ENCODE assay signal across 1 cellular context in genomic region chr17:57530508-57530907, GRCh38.
TF ChIP-seq lines count a peak whose summit lies in the region.

No MANE protein-coding gene starts in this region.

TF ChIP-seq in GM23338, 12 proteins besides CTCF, POLR2A, EP300 and RAD21 (continued from another document):
- TF ChIP-seq, protein P1, sequence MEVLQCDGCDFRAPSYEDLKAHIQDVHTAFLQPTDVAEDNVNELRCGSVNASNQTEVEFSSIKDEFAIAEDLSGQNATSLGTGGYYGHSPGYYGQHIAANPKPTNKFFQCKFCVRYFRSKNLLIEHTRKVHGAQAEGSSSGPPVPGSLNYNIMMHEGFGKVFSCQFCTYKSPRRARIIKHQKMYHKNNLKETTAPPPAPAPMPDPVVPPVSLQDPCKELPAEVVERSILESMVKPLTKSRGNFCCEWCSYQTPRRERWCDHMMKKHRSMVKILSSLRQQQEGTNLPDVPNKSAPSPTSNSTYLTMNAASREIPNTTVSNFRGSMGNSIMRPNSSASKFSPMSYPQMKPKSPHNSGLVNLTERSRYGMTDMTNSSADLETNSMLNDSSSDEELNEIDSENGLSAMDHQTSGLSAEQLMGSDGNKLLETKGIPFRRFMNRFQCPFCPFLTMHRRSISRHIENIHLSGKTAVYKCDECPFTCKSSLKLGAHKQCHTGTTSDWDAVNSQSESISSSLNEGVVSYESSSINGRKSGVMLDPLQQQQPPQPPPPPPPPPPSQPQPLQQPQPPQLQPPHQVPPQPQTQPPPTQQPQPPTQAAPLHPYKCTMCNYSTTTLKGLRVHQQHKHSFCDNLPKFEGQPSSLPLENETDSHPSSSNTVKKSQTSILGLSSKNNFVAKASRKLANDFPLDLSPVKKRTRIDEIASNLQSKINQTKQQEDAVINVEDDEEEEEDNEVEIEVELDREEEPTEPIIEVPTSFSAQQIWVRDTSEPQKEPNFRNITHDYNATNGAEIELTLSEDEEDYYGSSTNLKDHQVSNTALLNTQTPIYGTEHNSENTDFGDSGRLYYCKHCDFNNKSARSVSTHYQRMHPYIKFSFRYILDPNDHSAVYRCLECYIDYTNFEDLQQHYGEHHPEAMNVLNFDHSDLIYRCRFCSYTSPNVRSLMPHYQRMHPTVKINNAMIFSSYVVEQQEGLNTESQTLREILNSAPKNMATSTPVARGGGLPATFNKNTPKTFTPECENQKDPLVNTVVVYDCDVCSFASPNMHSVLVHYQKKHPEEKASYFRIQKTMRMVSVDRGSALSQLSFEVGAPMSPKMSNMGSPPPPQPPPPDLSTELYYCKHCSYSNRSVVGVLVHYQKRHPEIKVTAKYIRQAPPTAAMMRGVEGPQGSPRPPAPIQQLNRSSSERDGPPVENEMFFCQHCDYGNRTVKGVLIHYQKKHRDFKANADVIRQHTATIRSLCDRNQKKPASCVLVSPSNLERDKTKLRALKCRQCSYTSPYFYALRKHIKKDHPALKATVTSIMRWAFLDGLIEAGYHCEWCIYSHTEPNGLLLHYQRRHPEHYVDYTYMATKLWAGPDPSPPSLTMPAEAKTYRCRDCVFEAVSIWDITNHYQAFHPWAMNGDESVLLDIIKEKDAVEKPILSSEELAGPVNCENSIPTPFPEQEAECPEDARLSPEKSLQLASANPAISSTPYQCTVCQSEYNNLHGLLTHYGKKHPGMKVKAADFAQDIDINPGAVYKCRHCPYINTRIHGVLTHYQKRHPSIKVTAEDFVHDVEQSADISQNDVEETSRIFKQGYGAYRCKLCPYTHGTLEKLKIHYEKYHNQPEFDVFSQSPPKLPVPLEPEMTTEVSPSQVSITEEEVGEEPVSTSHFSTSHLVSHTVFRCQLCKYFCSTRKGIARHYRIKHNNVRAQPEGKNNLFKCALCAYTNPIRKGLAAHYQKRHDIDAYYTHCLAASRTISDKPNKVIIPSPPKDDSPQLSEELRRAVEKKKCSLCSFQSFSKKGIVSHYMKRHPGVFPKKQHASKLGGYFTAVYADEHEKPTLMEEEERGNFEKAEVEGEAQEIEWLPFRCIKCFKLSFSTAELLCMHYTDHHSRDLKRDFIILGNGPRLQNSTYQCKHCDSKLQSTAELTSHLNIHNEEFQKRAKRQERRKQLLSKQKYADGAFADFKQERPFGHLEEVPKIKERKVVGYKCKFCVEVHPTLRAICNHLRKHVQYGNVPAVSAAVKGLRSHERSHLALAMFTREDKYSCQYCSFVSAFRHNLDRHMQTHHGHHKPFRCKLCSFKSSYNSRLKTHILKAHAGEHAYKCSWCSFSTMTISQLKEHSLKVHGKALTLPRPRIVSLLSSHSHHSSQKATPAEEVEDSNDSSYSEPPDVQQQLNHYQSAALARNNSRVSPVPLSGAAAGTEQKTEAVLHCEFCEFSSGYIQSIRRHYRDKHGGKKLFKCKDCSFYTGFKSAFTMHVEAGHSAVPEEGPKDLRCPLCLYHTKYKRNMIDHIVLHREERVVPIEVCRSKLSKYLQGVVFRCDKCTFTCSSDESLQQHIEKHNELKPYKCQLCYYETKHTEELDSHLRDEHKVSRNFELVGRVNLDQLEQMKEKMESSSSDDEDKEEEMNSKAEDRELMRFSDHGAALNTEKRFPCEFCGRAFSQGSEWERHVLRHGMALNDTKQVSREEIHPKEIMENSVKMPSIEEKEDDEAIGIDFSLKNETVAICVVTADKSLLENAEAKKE (CRISPR knock-in tag; IDR thresholded peaks at IDR 0.05), result no peak
- no peak for TF ChIP-seq STAT1 (IDR thresholded peaks at IDR 0.05; ENCODE audit: unreplicated experiment)
- no peak for TF ChIP-seq ZNF331 (CRISPR knock-in tag; IDR thresholded peaks at IDR 0.05; ENCODE audit: low read depth)
- TF ChIP-seq CREB1 (CRISPR knock-in tag; IDR thresholded peaks at IDR 0.05; ENCODE audit: low read depth), result no peak
